In the genomic region with DNA sequence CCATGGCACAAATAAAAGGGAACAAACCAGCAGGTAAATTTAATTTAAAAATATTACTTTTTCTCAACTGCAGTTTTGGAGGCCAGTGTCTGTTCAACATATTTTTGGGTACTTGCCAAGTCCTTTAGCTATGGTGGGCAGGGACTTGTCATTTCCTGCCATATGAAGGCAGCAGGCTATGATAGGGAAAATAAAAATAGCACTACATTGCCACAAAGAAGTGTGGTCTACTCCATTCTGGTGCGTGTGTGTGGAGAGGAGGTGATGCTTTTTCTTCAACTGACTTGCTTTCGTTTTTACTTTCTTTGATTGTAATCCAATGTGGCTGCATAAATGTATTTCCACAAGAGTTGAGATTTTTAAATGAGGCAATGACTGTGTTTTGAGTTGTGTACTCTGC, we compare ENCODE assay signal across 10 cellular contexts. TPM values are rescaled to one million over a fixed set of nuclear protein-coding genes. Genes with fewer than 3 reads are reported as not detected.
DNase-seq lines count a peak whose midpoint lies in the region; ATAC-seq, FAIRE-seq and TF ChIP-seq lines count a peak whose summit lies in the region.
"Had no signal": no experiment of that assay in that cellular context is flagged by ENCODE, and none has a peak within 500 bp of the region (broad histone marks: within the 10 kb centered on the region; RNA-seq: fewer than 3 reads in every experiment).

No MANE protein-coding gene starts in this region.

- H3K27me3 Mint-ChIP-seq in activated naive CD8-positive, alpha-beta T cell treated with anti-CD3 and anti-CD28 coated beads, Interleukin-2, amount 50 U/mL, for 24 hours, result no peaks in the 10 kb centered on the region

- H3K27ac ChIP-seq in stomach, result peak overlapping the region in 1 of 5 donors; percentile 4

- no peak for TF ChIP-seq POLR2A in stomach (IDR thresholded peaks at IDR 0.05)

- DNase-seq in GM18507 (ENCODE audit: extremely low spot score, insufficient read length, low read depth) (no peak), Kasumi-1 (lab: John Stamatoyannopoulos, UW) (peak; percentile 65), SKM-1 treated with dmso at 0.1 percent for 144 hours (lab: John Stamatoyannopoulos, UW; ENCODE audit: unreplicated experiment) (no peak), NCI-H446 (lab: John Stamatoyannopoulos, UW) (no peak), D721Med (ENCODE audit: insufficient read length, low spot score) (no peak), stomach (no peak)
- DNase-seq in activated naive CD8-positive, alpha-beta T cell treated with anti-CD3 and anti-CD28 coated beads, Interleukin-2, amount 50 U/mL, for 24 hours, result no peak
- DNase-seq: IMR-90 had no signal

- intact Hi-C loops in stomach (cut with DNase I; ENCODE audit: low total_unique reads), result no loop called here

- 41 to 63% (median 51%) methylated on average over 2 of the region's 2 CpGs for WGBS in stomach, 5 donors

- peak overlapping the region; percentile 90 for H3K27ac Mint-ChIP-seq in activated naive CD8-positive, alpha-beta T cell treated with anti-CD3 and anti-CD28 coated beads, Interleukin-2, amount 50 U/mL, for 24 hours

- TF ChIP-seq CTCF in D721Med (IDR thresholded peaks at IDR 0.05; ENCODE audit: insufficient read depth, missing control alignments), result no peak
- TF ChIP-seq CTCF in stomach (IDR thresholded peaks at IDR 0.05), result no peak

- H3K36me3 Mint-ChIP-seq in activated naive CD8-positive, alpha-beta T cell treated with anti-CD3 and anti-CD28 coated beads, Interleukin-2, amount 50 U/mL, for 24 hours (ENCODE audit: low read depth), result peaks cover 39% of the 10 kb centered on the region

- H3K4me1 ChIP-seq in stomach, result no peaks in the 10 kb centered on the region

- FAIRE-seq in GM18507 (lab: Jason Lieb, UNC), result peak; percentile 96
- FAIRE-seq in D721Med (lab: Jason Lieb, UNC), result no peak
- FAIRE-seq: endothelial cell of umbilical vein had no signal

- peak overlapping the region; percentile 84 for H3K4me3 Mint-ChIP-seq in activated naive CD8-positive, alpha-beta T cell treated with anti-CD3 and anti-CD28 coated beads, Interleukin-2, amount 50 U/mL, for 24 hours

- H3K27me3 ChIP-seq in stomach, result no peaks in the 10 kb centered on the region

- H3K36me3 ChIP-seq in stomach, result no peaks in the 10 kb centered on the region

- H3K4me3 ChIP-seq in stomach, result no peak overlapping the region

- peak; percentile 71 for ATAC-seq in GM21526 (IDR thresholded peaks at IDR 0.05; ENCODE audit: low FRiP score, unreplicated experiment)
- ATAC-seq in activated naive CD8-positive, alpha-beta T cell treated with anti-CD3 and anti-CD28 coated beads, Interleukin-2, amount 50 U/mL, for 24 hours, result peak; percentile 88

- TF ChIP-seq EP300 in stomach (IDR thresholded peaks at IDR 0.05), result no peak

- no peaks in the 10 kb centered on the region for H3K9me3 Mint-ChIP-seq in activated naive CD8-positive, alpha-beta T cell treated with anti-CD3 and anti-CD28 coated beads, Interleukin-2, amount 50 U/mL, for 24 hours

- peaks cover 87% of the 10 kb centered on the region for H3K4me1 Mint-ChIP-seq in activated naive CD8-positive, alpha-beta T cell treated with anti-CD3 and anti-CD28 coated beads, Interleukin-2, amount 50 U/mL, for 24 hours

- H3K9me3 ChIP-seq in stomach, result no peaks in the 10 kb centered on the region

RNA-seq across cellular contexts. Expression of gene GPR174, which starts 17.2 kb away (rescaled TPM):
- 1 to 10 TPM in 2 of 5 donors, under 1 TPM in 1, not detected in 2; under 0.01 to 9.6 (median 4.6) TPM for total RNA-seq in stomach
- under 1 TPM in 2 of 3 donors, not detected in 1; 0.13 to 0.76 TPM for polyA plus RNA-seq in stomach
- total RNA-seq: endothelial cell of umbilical vein, IMR-90 had no signal
- polyA plus RNA-seq: endothelial cell of umbilical vein, IMR-90 had no signal

Comparison
In these comparisons a context has a peak if more than half of its experiments do, and no peak if none do; other contexts are left out.
1. DNase-seq: peak in Kasumi-1 (2 of 2); none in GM18507 (single experiment), activated naive CD8-positive, alpha-beta T cell treated with anti-CD3 and anti-CD28 coated beads, Interleukin-2, amount 50 U/mL, for 24 hours (single experiment), SKM-1 treated with dmso at 0.1 percent for 144 hours (single experiment), NCI-H446 (0 of 2), D721Med (single experiment) and stomach (single experiment).